8 cellular contexts compared by ENCODE assay signal in the genomic region with DNA sequence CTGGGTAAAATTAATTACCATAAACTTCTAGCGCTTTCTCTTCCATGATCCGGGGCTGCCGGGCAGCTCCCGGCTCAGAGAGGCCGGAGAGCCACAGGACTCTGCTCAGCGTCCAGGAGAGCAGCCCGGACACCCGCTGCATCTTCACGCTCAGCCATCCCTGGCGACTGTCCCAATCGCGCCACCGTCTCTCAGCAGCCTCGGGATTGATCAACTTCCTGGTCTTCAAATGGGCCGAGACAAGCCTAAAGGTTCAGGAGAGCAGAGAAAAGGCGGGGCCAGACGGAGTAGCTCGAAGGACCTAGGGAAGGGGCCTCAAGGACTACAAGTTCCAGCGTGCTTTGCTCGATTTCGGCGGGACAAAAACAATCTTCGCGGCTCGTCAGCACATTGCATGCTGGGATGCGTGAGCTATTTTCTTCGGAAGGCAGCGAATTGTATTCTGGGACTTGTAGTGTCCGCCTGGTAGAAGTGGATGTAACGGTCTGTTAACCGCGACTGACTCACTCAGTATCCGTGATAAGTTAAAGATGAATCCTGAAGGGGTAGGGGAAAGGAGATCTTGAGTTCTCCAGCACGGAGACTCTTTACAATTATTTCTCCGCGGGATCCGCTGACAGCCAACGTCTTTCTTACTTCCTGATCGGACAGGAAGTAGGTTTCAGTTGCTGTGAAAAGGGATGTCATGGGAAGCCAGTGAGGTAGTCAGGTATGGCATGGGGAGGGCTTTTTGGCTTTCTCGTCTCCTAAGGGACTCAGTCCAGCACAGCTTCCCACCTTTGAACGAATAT. TPM values are rescaled to one million over a fixed set of nuclear protein-coding genes. Genes with fewer than 3 reads are reported as not detected.
A peak's percentile ranks its signal among the peaks of the same experiment; 100 is the strongest.
DNase-seq lines count a peak whose midpoint lies in the region; ATAC-seq and TF ChIP-seq lines count a peak whose summit lies in the region.

A gene with protein sequence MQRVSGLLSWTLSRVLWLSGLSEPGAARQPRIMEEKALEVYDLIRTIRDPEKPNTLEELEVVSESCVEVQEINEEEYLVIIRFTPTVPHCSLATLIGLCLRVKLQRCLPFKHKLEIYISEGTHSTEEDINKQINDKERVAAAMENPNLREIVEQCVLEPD (minus strand): TSS at position 212 of the 791 bp plus-strand sequence. CDS start 70 bp downstream, at position 142.

- peak; percentile 73 for TF ChIP-seq POLR2A in GM19193 (IDR thresholded peaks at IDR 0.05; ENCODE audit: extremely low read depth, insufficient read depth, insufficient read length)

- H3K27me3 ChIP-seq in kidney epithelial cell (ENCODE audit: control insufficient read depth, insufficient read depth, low read length) = no peaks in the 10 kb centered on the region

- H3K36me3 ChIP-seq in kidney epithelial cell (ENCODE audit: control insufficient read depth, insufficient read depth, low read length) = no peaks in the 10 kb centered on the region

- DNase-seq in Ammon's horn (ENCODE audit: low spot score) (peak; percentile 99), NCI-H510A treated with DMSO at 0.1 percent for 48 hours (lab: John Stamatoyannopoulos, UW) (peak; percentile 95), kidney epithelial cell (ENCODE audit: low read depth) (peak; percentile 99)
- DNase-seq in activated CD4-positive, alpha-beta T cell treated with anti-CD3 and anti-CD28 coated beads for 24 hours (ENCODE audit: low read depth in 2 of 2) = peak; percentile 84 to 88
- peak; percentile 92 to 93 for DNase-seq in stimulated activated CD4-positive, alpha-beta T cell treated with anti-CD3 and anti-CD28 coated beads, Interleukin-15, amount 100 ng/mL, for 48 hours (ENCODE audit: low read depth in 2 of 2)

- H3K27ac ChIP-seq in cingulate gyrus (ENCODE audit: low read depth, low read length) = peak within 1 kb of the TSS; percentile 87

- H3K4me3 ChIP-seq in kidney epithelial cell (ENCODE audit: low read depth, low read length) = peak within 1 kb of the TSS; percentile 90

- ATAC-seq in HG03439 (IDR thresholded peaks at IDR 0.05; ENCODE audit: unreplicated experiment) = peak; percentile 58

- no peak for TF ChIP-seq CTCF in kidney epithelial cell (IDR thresholded peaks at IDR 0.05; ENCODE audit: insufficient read depth, low read length, poor library complexity, severe bottlenecking)

RNA-seq across cellular contexts. Expression of the gene that starts here (rescaled TPM):
- total RNA-seq in kidney epithelial cell = 51.5 and 84.6 TPM in 2 replicates

Comparison
In these comparisons a context has a peak if more than half of its experiments do, and no peak if none do; other contexts are left out.
1. Peak in every context shown above with its lines: DNase-seq, ATAC-seq, H3K4me3 ChIP-seq and H3K27ac ChIP-seq.